ENCODE assay signal across 16 cellular contexts in the genomic region with DNA sequence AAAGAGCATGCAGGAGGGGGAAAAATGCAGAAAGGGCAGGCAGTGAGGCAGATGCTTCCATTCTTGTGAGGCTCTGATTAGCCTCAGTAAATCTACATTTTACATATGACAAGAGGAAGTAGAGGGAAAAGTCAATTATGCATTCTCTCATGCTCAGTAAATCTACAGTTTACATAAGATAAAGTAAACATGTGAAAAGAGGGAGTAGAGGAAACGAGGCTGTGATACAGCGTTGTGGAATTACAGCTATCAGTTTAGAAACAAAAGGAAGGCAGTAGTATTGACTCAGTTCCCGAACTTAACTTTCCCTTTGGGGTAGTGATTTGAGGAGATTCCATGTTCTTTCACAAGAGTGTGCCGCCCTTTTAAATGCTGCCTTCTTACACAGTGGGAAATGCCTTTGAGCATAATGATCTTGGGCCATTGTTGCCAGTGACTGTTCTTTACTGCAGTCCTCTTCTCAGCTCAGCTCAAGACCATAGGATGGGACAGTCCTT. TPM values are rescaled to one million over a fixed set of nuclear protein-coding genes. Genes with fewer than 3 reads are reported as not detected.
DNase-seq lines count a peak whose midpoint lies in the region; ATAC-seq and TF ChIP-seq lines count a peak whose summit lies in the region.
"Had no signal": no experiment of that assay in that cellular context is flagged by ENCODE, and none has a peak within 500 bp of the region (broad histone marks: within the 10 kb centered on the region; RNA-seq: fewer than 3 reads in every experiment).

No MANE protein-coding gene starts in this region.

- H3K27ac ChIP-seq in C4-2B (peak overlapping the region; percentile 43; the same call in 1 of the 2 replicates), iPS-20b (ENCODE audit: low read length) (peak overlapping the region; percentile 15)
- H3K27ac ChIP-seq: heart right ventricle had no signal

- ATAC-seq in left ventricle myocardium superior: no peak
- ATAC-seq: heart right ventricle had no signal

- H3K27me3 ChIP-seq in adipocyte (replicated peaks; ENCODE audit: control insufficient read depth, insufficient read depth, low read length): no peaks in the 10 kb centered on the region
- H3K27me3 ChIP-seq in iPS-20b (ENCODE audit: insufficient read depth, low read length): no peaks in the 10 kb centered on the region
- H3K27me3 ChIP-seq: heart right ventricle had no signal

- H3K9ac ChIP-seq in adipocyte (ENCODE audit: low read length): peak overlapping the region; percentile 2
- H3K9ac ChIP-seq in iPS-20b (ENCODE audit: low read depth, low read length): no peak overlapping the region

- H3K36me3 ChIP-seq in adipocyte (ENCODE audit: control insufficient read depth, insufficient read depth, low read length, severe bottlenecking): no peaks in the 10 kb centered on the region
- no peaks in the 10 kb centered on the region for H3K36me3 ChIP-seq in iPS-20b (ENCODE audit: insufficient read depth, low read depth, low read length)
- H3K36me3 ChIP-seq: heart right ventricle had no signal

- peak overlapping the region; percentile 10 for H3K4me3 ChIP-seq in adipocyte (ENCODE audit: low read length)
- no peak overlapping the region for H3K4me3 ChIP-seq in iPS-20b (ENCODE audit: low read length)
- H3K4me3 ChIP-seq: heart right ventricle had no signal

- DNase-seq in HPDE6-E6E7 (ENCODE audit: extremely low spot score) (peak; percentile 1), adipocyte (ENCODE audit: low read depth) (peak; percentile 70), NCI-H2171 treated with DMSO at 0.1 percent for 48 hours (lab: John Stamatoyannopoulos, UW) (no peak), cerebellum (ENCODE audit: low spot score) (no peak), left ventricle myocardium superior (no peak)
- DNase-seq in activated naive CD4-positive, alpha-beta T cell (lab: John Stamatoyannopoulos, UW): no peak
- DNase-seq: activated CD8-positive, alpha-beta memory T cell treated with anti-CD3 and anti-CD28 coated beads for 24 hours; heart right ventricle; NCI-H1694; nucleus accumbens; stimulated activated naive CD4-positive, alpha-beta T cell had no signal

- H3K4me1 ChIP-seq in adipocyte (ENCODE audit: control insufficient read depth, insufficient read depth, low read length) (peaks cover 33% of the 10 kb centered on the region), iPS-20b (ENCODE audit: insufficient read depth, low read length) (peaks cover 35% of the 10 kb centered on the region)

- no peak for TF ChIP-seq CTCF in C4-2B (conservative IDR thresholded peaks at IDR 0.05)

- intact Hi-C loops in left ventricle myocardium superior (cut with micrococcal nuclease): no loop called here

- H3K9me3 ChIP-seq in adipocyte (ENCODE audit: control insufficient read depth, low read length) (no peaks in the 10 kb centered on the region), iPS-20b (ENCODE audit: insufficient read depth, low read depth, low read length) (no peaks in the 10 kb centered on the region)
- H3K9me3 ChIP-seq: heart right ventricle had no signal

RNA-seq across cellular contexts. Expression of a gene that starts 39.3 kb away (rescaled TPM):
- total RNA-seq in cerebellum: 0.54 TPM
- total RNA-seq in left ventricle myocardium superior: not detected
- total RNA-seq: B cell; lower leg skin; T-helper 2 cell treated with Interferon-gamma antibody and Interleukin-4, amounts not matched to agents 100 ng/mL and 5 ng/mL, for 36 hours had no signal

Comparison
In these comparisons a context has a peak if more than half of its experiments do, and no peak if none do; other contexts are left out.
1. DNase-seq: peak in HPDE6-E6E7 (single experiment) and adipocyte (single experiment); none in NCI-H2171 treated with DMSO at 0.1 percent for 48 hours (single experiment), cerebellum (single experiment), activated naive CD4-positive, alpha-beta T cell (0 of 4) and left ventricle myocardium superior (single experiment).